ENCODE assay signal across 11 cellular contexts in the genomic region with DNA sequence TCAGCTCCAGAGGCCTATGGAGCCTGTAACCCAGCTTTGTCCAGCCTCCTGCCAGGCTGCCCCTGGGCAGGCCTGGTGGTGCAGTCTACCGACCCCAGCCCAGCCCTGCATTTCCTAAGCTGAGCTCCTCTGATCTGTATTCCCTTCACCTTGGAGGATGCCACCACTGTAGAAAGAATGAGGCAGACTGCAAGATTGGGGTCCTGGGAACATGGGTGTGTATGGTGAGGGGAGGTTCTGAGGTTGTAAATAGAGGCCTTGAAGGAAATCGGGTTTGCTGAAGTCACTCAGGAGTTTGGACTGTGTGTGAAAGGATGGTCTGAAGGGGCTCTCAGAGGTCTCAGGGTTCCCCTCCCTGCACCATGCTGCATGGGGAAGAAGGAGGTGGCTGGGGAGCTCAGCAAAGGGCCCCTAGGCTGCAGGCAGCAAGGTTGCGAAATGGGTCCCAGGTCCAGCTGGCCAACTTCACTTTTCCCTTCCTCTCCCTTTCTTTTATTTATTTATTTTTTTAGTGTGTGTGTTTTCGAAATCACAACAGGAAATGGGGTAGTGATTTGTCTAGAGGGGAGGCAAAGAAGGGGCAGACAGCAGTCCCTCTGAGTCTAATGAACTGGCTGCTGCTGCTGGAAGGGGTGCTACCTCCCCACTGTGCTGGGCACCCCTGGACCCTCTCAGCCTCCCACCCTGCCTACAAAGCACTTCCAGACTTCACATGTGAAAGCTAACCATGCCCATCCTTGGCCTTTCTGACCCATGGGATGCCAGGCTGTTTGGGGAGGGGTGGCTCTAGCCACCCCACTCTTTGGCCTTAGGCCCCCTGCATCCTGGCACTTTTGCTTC. TPM values are rescaled to one million over a fixed set of nuclear protein-coding genes. Genes with fewer than 3 reads are reported as not detected.
DNase-seq lines count a peak whose midpoint lies in the region; ATAC-seq and TF ChIP-seq lines count a peak whose summit lies in the region.
"Had no signal": no experiment of that assay in that cellular context is flagged by ENCODE, and none has a peak within 500 bp of the region (broad histone marks: within the 10 kb centered on the region; RNA-seq: fewer than 3 reads in every experiment).

No MANE protein-coding gene starts in this region.

- 52 to 62% methylated on average over 4 of the region's 4 CpGs for WGBS in heart right ventricle, 2 donors

- intact Hi-C loops in heart right ventricle (cut with DNase I) (no loop called here), PC-9 (cut with micrococcal nuclease; ENCODE audit: unreplicated experiment) (no loop called here)

- no peaks in the 10 kb centered on the region for H3K9me2 ChIP-seq in PC-9 (ENCODE audit: insufficient read depth)

- H3K4me3 ChIP-seq in BLaER1 treated with 17β-estradiol and CSF1 and Interleukin-3, amounts not matched to agents 10 nM and 100 nM: peak overlapping the region in 7 of 10 experiments; percentile 29 to 63 (median 44); a peak in 13 of 20 replicates
- H3K4me3 ChIP-seq in heart right ventricle (peak overlapping the region in 2 of 10 donors; percentile 2 to 20), PC-9 (no peak overlapping the region)

- DNase-seq in SKM-1 treated with dmso at 0.1 percent for 144 hours (lab: John Stamatoyannopoulos, UW; ENCODE audit: unreplicated experiment) (peak; percentile 19), heart right ventricle (peak; percentile 57 to 71), renal cortical epithelial cell (ENCODE audit: low read depth) (peak; percentile 59), NCI-H510A (lab: John Stamatoyannopoulos, UW) (no peak), PC-9 (no peak)
- DNase-seq in activated CD4-positive, alpha-beta T cell treated with anti-CD3 and anti-CD28 coated beads, Interleukin-2, amount 50 U/mL, for 1 hour: no peak
- DNase-seq: effector memory CD4-positive, alpha-beta T cell; NCI-H526 had no signal

- peak overlapping the region; percentile 69 to 99 (median 96); a peak in 21 of 22 replicates for H3K4me2 ChIP-seq in BLaER1 treated with 17β-estradiol and CSF1 and Interleukin-3, amounts not matched to agents 10 nM and 100 nM
- H3K4me2 ChIP-seq in PC-9: no peak overlapping the region

- TF ChIP-seq CTCF in heart right ventricle (IDR thresholded peaks at IDR 0.05) (no peak), PC-9 (conservative IDR thresholded peaks at IDR 0.05) (no peak)

- POLR2A ChIA-PET in PC-9 (lab: Charles Lee; ENCODE audit: unreplicated experiment): interaction anchor here (0.5 to 0.6 kb wide), 3 partner anchors 34 to 79 kb away, joined by 4 to 25 read pairs (median 5); no protein-coding TSS in a partner anchor

- peaks cover 39 to 100% (median 92%) of the 10 kb centered on the region in 10 experiments for H3K4me1 ChIP-seq in BLaER1 treated with 17β-estradiol and CSF1 and Interleukin-3, amounts not matched to agents 10 nM and 100 nM
- H3K4me1 ChIP-seq in heart right ventricle (peaks cover 51 to 94% (median 87%) of the 10 kb centered on the region in 9 donors), PC-9 (replicated peaks; ENCODE audit: insufficient read depth) (peaks cover 8% of the 10 kb centered on the region)

- CTCF ChIA-PET in PC-9 (lab: Charles Lee): interaction anchor here (0.6 kb wide), 1 partner anchor 34 kb away, joined by 5 read pairs; no protein-coding TSS in a partner anchor

- H3K27ac ChIP-seq in BLaER1 treated with 17β-estradiol and CSF1 and Interleukin-3, amounts not matched to agents 10 nM and 100 nM: peak overlapping the region; percentile 58 to 91 (median 85)
- H3K27ac ChIP-seq in heart right ventricle (peak overlapping the region; percentile 46 to 93 (median 86)), PC-9 (no peak overlapping the region)
- H3K27ac ChIP-seq: neutrophil had no signal

- BruUV-seq in PC-9 (replicated peaks; lab: Mats Ljungman, UMichigan): no TSS peak

- H2AFZ ChIP-seq in PC-9: no peak overlapping the region

- H4K20me1 ChIP-seq in BLaER1 treated with 17β-estradiol and CSF1 and Interleukin-3, amounts not matched to agents 10 nM and 100 nM: peaks cover 0 to 38% (median 0%) of the 10 kb centered on the region in 11 experiments; a peak in 5 of 22 replicates
- no peaks in the 10 kb centered on the region for H4K20me1 ChIP-seq in PC-9 (ENCODE audit: insufficient read depth)

- H3K36me3 ChIP-seq in BLaER1 treated with 17β-estradiol and CSF1 and Interleukin-3, amounts not matched to agents 10 nM and 100 nM: peaks cover 9 to 90% (median 31%) of the 10 kb centered on the region in 11 experiments; a peak in 19 of 22 replicates
- H3K36me3 ChIP-seq in heart right ventricle (peaks cover 0 to 83% (median 13%) of the 10 kb centered on the region in 9 donors), PC-9 (ENCODE audit: low read depth) (no peaks in the 10 kb centered on the region)
- H3K36me3 ChIP-seq: neutrophil had no signal

- H3F3A ChIP-seq in PC-9 (ENCODE audit: insufficient read depth, low read depth): no peaks in the 10 kb centered on the region

- H3K79me2 ChIP-seq in PC-9 (ENCODE audit: low read depth): no peaks in the 10 kb centered on the region

- ATAC-seq in heart right ventricle: peak; percentile 33 to 69 (median 46)
- ATAC-seq in GM19324 (IDR thresholded peaks at IDR 0.05; ENCODE audit: low FRiP score, unreplicated experiment): no peak

- H3K27me3 ChIP-seq in BLaER1 treated with 17β-estradiol and CSF1 and Interleukin-3, amounts not matched to agents 10 nM and 100 nM: no peaks in the 10 kb centered on the region
- H3K27me3 ChIP-seq in heart right ventricle (no peaks in the 10 kb centered on the region), PC-9 (ENCODE audit: insufficient read depth, low read depth) (no peaks in the 10 kb centered on the region)
- H3K27me3 ChIP-seq: neutrophil had no signal

- H3K9me3 ChIP-seq in BLaER1 treated with 17β-estradiol and CSF1 and Interleukin-3, amounts not matched to agents 10 nM and 100 nM (replicated peaks in 1 of 11): no peaks in the 10 kb centered on the region
- no peaks in the 10 kb centered on the region for H3K9me3 ChIP-seq in heart right ventricle
- H3K9me3 ChIP-seq in PC-9 (ENCODE audit: insufficient read depth, low read depth): no peaks in the 10 kb centered on the region
- H3K9me3 ChIP-seq: neutrophil had no signal

- peak overlapping the region; percentile 33 to 80 (median 76); a peak in 21 of 22 replicates for H3K9ac ChIP-seq in BLaER1 treated with 17β-estradiol and CSF1 and Interleukin-3, amounts not matched to agents 10 nM and 100 nM

RNA-seq across cellular contexts. Expression of gene LRP1-AS, which starts 1.3 kb away (rescaled TPM):
- total RNA-seq in heart right ventricle (not detected), renal cortical epithelial cell (not detected in 2 replicates), PC-9 (2021) (not detected in 2 replicates)
- not detected for polyA plus RNA-seq in heart right ventricle

RNA-seq across cellular contexts. Expression of gene LRP1, which starts 20.4 kb away (rescaled TPM):
- 100 to 1,000 TPM in 4 of 10 donors, 10 to 100 TPM in 6; 46.3 to 259 (median 82.7) TPM for total RNA-seq in heart right ventricle
- polyA plus RNA-seq in heart right ventricle: 10 to 100 TPM; 46.6 to 46.7 TPM
- 11.3 and 157 TPM in 2 replicates for total RNA-seq in renal cortical epithelial cell
- 51.4 and 70.1 TPM in 2 replicates for total RNA-seq in PC-9 (2021)

RNA-seq across cellular contexts. Expression of gene STAT6, which starts 37.5 kb away (rescaled TPM):
- total RNA-seq in heart right ventricle: 10 to 100 TPM; 23.3 to 72.3 (median 38.0) TPM
- polyA plus RNA-seq in heart right ventricle: 10 to 100 TPM; 36.0 to 77.8 TPM
- total RNA-seq in renal cortical epithelial cell: 105 and 131 TPM in 2 replicates
- total RNA-seq in PC-9 (2021): 112 and 122 TPM in 2 replicates

RNA-seq across cellular contexts. Expression of gene NAB2, which starts 59.8 kb away (rescaled TPM):
- total RNA-seq in heart right ventricle (10 to 100 TPM in 9 of 10 donors, 1 to 10 TPM in 1; 9.5 to 16.2 (median 12.0) TPM), renal cortical epithelial cell (13.5 and 16.3 TPM in 2 replicates), PC-9 (2021) (13.8 and 20.2 TPM in 2 replicates)
- polyA plus RNA-seq in heart right ventricle: 10 to 100 TPM; 15.0 to 20.2 TPM

Comparison
In these comparisons a context has a peak if more than half of its experiments do, and no peak if none do; other contexts are left out.
1. DNase-seq: peak in SKM-1 treated with dmso at 0.1 percent for 144 hours (single experiment), heart right ventricle (2 of 2) and renal cortical epithelial cell (single experiment); none in NCI-H510A (single experiment), PC-9 (0 of 2) and activated CD4-positive, alpha-beta T cell treated with anti-CD3 and anti-CD28 coated beads, Interleukin-2, amount 50 U/mL, for 1 hour (single experiment).